ENCODE assay signal across 10 cellular contexts in the genomic region with DNA sequence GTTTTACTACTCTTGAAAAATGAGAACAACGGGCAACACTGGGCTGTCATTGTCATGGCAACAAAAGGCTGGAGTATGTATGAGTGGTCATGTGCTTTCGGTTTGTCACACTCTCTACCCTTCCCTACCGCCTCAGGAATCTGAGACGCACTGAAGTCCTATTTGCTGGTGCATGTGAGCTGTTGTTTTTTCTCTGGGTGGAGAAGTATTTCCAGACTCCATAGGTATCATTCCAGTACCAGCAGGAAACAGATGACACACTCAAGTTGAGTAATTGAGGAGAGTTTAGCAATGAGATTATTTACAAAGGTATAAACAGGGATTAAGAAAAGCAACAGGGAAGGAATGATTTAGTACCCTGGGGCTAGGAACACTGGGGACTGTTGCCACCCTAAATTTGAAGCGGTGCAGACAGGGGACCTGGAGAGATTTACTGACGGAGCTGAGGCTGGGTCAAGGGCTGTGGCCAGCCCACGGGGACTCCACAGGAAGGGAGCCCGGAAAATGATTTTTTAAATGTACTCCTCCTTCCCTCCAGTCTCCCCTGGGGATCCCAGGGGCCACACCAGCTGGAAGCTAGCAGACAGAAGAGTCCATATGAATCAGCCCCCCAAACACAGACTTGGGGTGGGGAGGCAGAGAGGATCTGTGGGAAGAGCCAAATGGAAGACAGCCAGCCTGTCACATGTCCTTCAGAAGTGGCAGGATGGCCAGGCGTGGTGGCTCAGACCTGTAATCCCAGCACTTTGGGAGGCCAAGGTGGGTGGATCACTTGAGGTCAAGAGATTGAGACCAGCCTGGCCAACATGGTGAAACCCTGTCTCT. TPM values are rescaled to one million over a fixed set of nuclear protein-coding genes. Genes with fewer than 3 reads are reported as not detected.
A peak's percentile ranks its signal among the peaks of the same experiment; 100 is the strongest.
DNase-seq lines count a peak whose midpoint lies in the region; TF ChIP-seq lines count a peak whose summit lies in the region.
"Had no signal": no experiment of that assay in that cellular context is flagged by ENCODE, and none has a peak within 500 bp of the region (broad histone marks: within the 10 kb centered on the region; RNA-seq: fewer than 3 reads in every experiment).

No MANE protein-coding gene starts in this region.

- H3K27ac Mint-ChIP-seq in MCF 10A (ENCODE audit: low read depth, unreplicated experiment) = peak overlapping the region; percentile 99

- TF ChIP-seq CTCF in AG09309 (IDR thresholded peaks at IDR 0.05; ENCODE audit: control insufficient read depth, insufficient read depth, low read depth, low read length, missing control alignments) (no peak), MCF 10A (IDR thresholded peaks at IDR 0.05; ENCODE audit: unreplicated experiment) (no peak), lower leg skin (IDR thresholded peaks at IDR 0.05) (no peak)

- no peaks in the 10 kb centered on the region for H3K36me3 Mint-ChIP-seq in MCF 10A (ENCODE audit: insufficient read depth, unreplicated experiment)

- H3K4me3 ChIP-seq in AG09309 (ENCODE audit: control insufficient read depth, low read depth, low read length) (no peak overlapping the region), lower leg skin (ENCODE audit: low read depth, poor library complexity, severe bottlenecking) (no peak overlapping the region)
- H3K4me3 ChIP-seq: upper lobe of left lung had no signal

- H3K27me3 Mint-ChIP-seq in MCF 10A (ENCODE audit: insufficient read depth, unreplicated experiment) = no peaks in the 10 kb centered on the region

- POLR2A ChIA-PET in MCF 10A (lab: Yijun Ruan, JAX) = interaction anchor here (0.7 to 10.6 kb wide), 16 partner anchors 10 to 1085 kb away, joined by 3 to 700 read pairs (median 4); a partner anchor contains a TSS

- intact Hi-C loops in MCF 10A (cut with micrococcal nuclease) (loop anchor here (1.0 kb wide), 1 partner anchor 14 kb away; a partner anchor contains a TSS), lower leg skin (cut with DNase I; ENCODE audit: low total_unique reads) (no loop called here)

- CTCF ChIA-PET in MCF 10A (lab: Yijun Ruan, JAX) = interaction anchor here (0.6 to 1.2 kb wide), 4 partner anchors 12 to 1243 kb away, joined by 3 to 6 read pairs (median 5); a partner anchor contains a TSS

- 28 to 32% methylated on average over 9 of the region's 9 CpGs for WGBS in lower leg skin, 2 donors

- TSS peak; percentile 39 for BruUV-seq in MCF 10A (replicated peaks; lab: Mats Ljungman, UMichigan)

- no peak for TF ChIP-seq POLR2A in lower leg skin (IDR thresholded peaks at IDR 0.05)

- H3K9me3 Mint-ChIP-seq in MCF 10A (ENCODE audit: unreplicated experiment) = no peaks in the 10 kb centered on the region

- peaks cover 58% of the 10 kb centered on the region for H3K4me1 Mint-ChIP-seq in MCF 10A (ENCODE audit: insufficient read depth, unreplicated experiment)

- peak overlapping the region; percentile 63 for H3K4me3 Mint-ChIP-seq in MCF 10A (ENCODE audit: unreplicated experiment)

- DNase-seq in AG09309 (ENCODE audit: low read depth) = peak; percentile 64
- DNase-seq in HT1080 (ENCODE audit: low read depth) = peak; percentile 91
- DNase-seq in MCF 10A (ENCODE audit: unreplicated experiment) = peak; percentile 97
- DNase-seq in lower leg skin (ENCODE audit: low spot score in 2 of 2) = peak; percentile 51 to 75
- DNase-seq in T-helper 9 cell = no peak
- DNase-seq in DMS153 treated with DMSO at 0.1 percent for 48 hours (lab: John Stamatoyannopoulos, UW; ENCODE audit: unreplicated experiment) = no peak
- no peak for DNase-seq in DMS79 treated with DMSO at 0.1 percent for 48 hours (lab: John Stamatoyannopoulos, UW)
- DNase-seq in activated CD4-positive, alpha-beta T cell treated with anti-CD3 and anti-CD28 coated beads for 4 hours = no peak
- DNase-seq: NCI-H1694 treated with DMSO at 0.1 percent for 48 hours had no signal

RNA-seq across cellular contexts. Expression of a gene that starts 13.2 kb away (rescaled TPM):
- 11.1 and 28.5 TPM in 2 replicates for total RNA-seq in HT1080 (2014; rRNA removed; shearing (Covaris generic))
- polyA plus RNA-seq in HT1080 (2015; cell fraction: cytosol; rRNA removed) = 7.3 and 8.5 TPM in 2 replicates
- 11.9 and 13.2 TPM in 2 replicates for polyA plus RNA-seq in HT1080 (2015; cell fraction: nucleus; rRNA removed)
- total RNA-seq in MCF 10A (2022) (32.4 and 44.2 TPM in 2 replicates), lower leg skin (100 to 1,000 TPM in 1 of 4 donors, 10 to 100 TPM in 3; 26.9 to 153 (median 35.6) TPM)

Comparison
In these comparisons a context has a peak if more than half of its experiments do, and no peak if none do; other contexts are left out.
1. DNase-seq: peak in AG09309 (single experiment), HT1080 (single experiment), MCF 10A (single experiment) and lower leg skin (2 of 2); none in T-helper 9 cell (single experiment), DMS153 treated with DMSO at 0.1 percent for 48 hours (single experiment), DMS79 treated with DMSO at 0.1 percent for 48 hours (single experiment) and activated CD4-positive, alpha-beta T cell treated with anti-CD3 and anti-CD28 coated beads for 4 hours (0 of 2).